Comparison of ENCODE assay signal across 21 cellular contexts in genomic region chr2:237546040-237546875, GRCh38. TPM values are rescaled to one million over a fixed set of nuclear protein-coding genes. Genes with fewer than 3 reads are reported as not detected.
"Had no signal": no experiment of that assay in that cellular context is flagged by ENCODE, and none has a peak within 500 bp of the region (broad histone marks: within the 10 kb centered on the region; RNA-seq: fewer than 3 reads in every experiment).

No MANE protein-coding gene starts in this region.

- H3K27me3 Mint-ChIP-seq: stimulated activated naive CD8-positive, alpha-beta T cell treated with anti-CD3 and anti-CD28 coated beads, Interleukin-15, Interleukin-2, amounts not matched to agents 100 ng/mL and 50 ng/mL, for 24 hours had no signal

- H3K4me1 Mint-ChIP-seq: activated naive CD8-positive, alpha-beta T cell treated with anti-CD3 and anti-CD28 coated beads, Interleukin-2, amount 50 U/mL, for 24 hours had no signal

- ATAC-seq: activated naive CD8-positive, alpha-beta T cell treated with anti-CD3 and anti-CD28 coated beads, Interleukin-2, amount 50 U/mL, for 24 hours; left ventricle myocardium superior; pancreas had no signal

- DNase-seq: activated CD4-positive, alpha-beta T cell treated with anti-CD3 and anti-CD28 coated beads for 1 hour; activated CD4-positive, alpha-beta T cell treated with anti-CD3 and anti-CD28 coated beads, Interleukin-2, amount 50 U/mL, for 4 hours; activated naive CD4-positive, alpha-beta T cell treated with anti-CD3 and anti-CD28 coated beads for 36 hours; activated naive CD8-positive, alpha-beta T cell treated with anti-CD3 and anti-CD28 coated beads, Interleukin-2, amount 50 U/mL, for 24 hours; activated T-cell treated with anti-CD3 and anti-CD28 coated beads for 4 hours; left ventricle myocardium superior; midbrain had no signal

- H3K36me3 ChIP-seq: ascending aorta, pancreas, suprapubic skin had no signal

- H3K4me3 ChIP-seq: ascending aorta, pancreas, suprapubic skin had no signal

- H3K9me3 Mint-ChIP-seq: activated naive CD4-positive, alpha-beta T cell treated with anti-CD3 and anti-CD28 coated beads for 36 hours; activated naive CD8-positive, alpha-beta T cell treated with anti-CD3 and anti-CD28 coated beads, Interleukin-2, amount 50 U/mL, for 24 hours; activated T-helper 2 cell treated with anti-CD3 and anti-CD28 coated beads, Interferon-gamma antibody, Interleukin-2, Interleukin-4, amounts not matched to agents 10 μg/mL and 5 μg/mL and 100 μg/mL, durations not matched to agents 14 hours and 24 hours and 36 hours; stimulated activated naive CD8-positive, alpha-beta T cell treated with anti-CD3 and anti-CD28 coated beads, Interleukin-15, Interleukin-2, amounts not matched to agents 100 ng/mL and 50 ng/mL, for 24 hours had no signal

- H3K27ac ChIP-seq: ascending aorta, pancreas, suprapubic skin had no signal

- H3K27ac Mint-ChIP-seq: activated naive CD4-positive, alpha-beta T cell treated with anti-CD3 and anti-CD28 coated beads for 36 hours; activated naive CD8-positive, alpha-beta T cell treated with anti-CD3 and anti-CD28 coated beads, Interleukin-2, amount 50 U/mL, for 24 hours; activated T-helper 2 cell treated with anti-CD3 and anti-CD28 coated beads, Interferon-gamma antibody, Interleukin-2, Interleukin-4, amounts not matched to agents 10 μg/mL and 5 μg/mL and 100 μg/mL, durations not matched to agents 14 hours and 24 hours and 36 hours; stimulated activated naive CD8-positive, alpha-beta T cell treated with anti-CD3 and anti-CD28 coated beads, Interleukin-15, Interleukin-2, amounts not matched to agents 100 ng/mL and 50 ng/mL, for 24 hours had no signal

- H3K9me3 ChIP-seq: ascending aorta, pancreas, suprapubic skin had no signal

- FAIRE-seq: endometrium, keratinocyte, pancreas had no signal

- H3K4me3 Mint-ChIP-seq: activated naive CD4-positive, alpha-beta T cell treated with anti-CD3 and anti-CD28 coated beads for 36 hours; activated naive CD8-positive, alpha-beta T cell treated with anti-CD3 and anti-CD28 coated beads, Interleukin-2, amount 50 U/mL, for 24 hours; neural crest cell; stimulated activated naive CD8-positive, alpha-beta T cell treated with anti-CD3 and anti-CD28 coated beads, Interleukin-15, Interleukin-2, amounts not matched to agents 100 ng/mL and 50 ng/mL, for 24 hours had no signal

- H3K4me1 ChIP-seq: ascending aorta, pancreas had no signal

- H3K27me3 ChIP-seq: ascending aorta, pancreas, suprapubic skin had no signal

RNA-seq across cellular contexts. Expression of gene PRLH, which starts 20.1 kb away (rescaled TPM):
- total RNA-seq: activated naive CD4-positive, alpha-beta T cell treated with anti-CD3 and anti-CD28 coated beads for 36 hours; activated T-helper 2 cell treated with anti-CD3 and anti-CD28 coated beads, Interferon-gamma antibody, Interleukin-2, Interleukin-4, amounts not matched to agents 10 μg/mL and 5 μg/mL and 100 μg/mL, durations not matched to agents 14 hours and 24 hours and 36 hours; ascending aorta; left ventricle myocardium superior; myocyte; neural crest cell; pancreas; renal cortical epithelial cell; skeletal muscle tissue; suprapubic skin; T-helper 1 cell treated with Interleukin-12 subunit alpha and Interleukin-12 subunit beta and Interleukin-4 antibody, amounts not matched to agents 30 ng/mL and 1 ng/mL, for 36 hours; ureter had no signal
- polyA plus RNA-seq: esophagus, keratinocyte, pancreas had no signal

RNA-seq across cellular contexts. Expression of gene RAB17, which starts 44.3 kb away (rescaled TPM):
- total RNA-seq: activated naive CD4-positive, alpha-beta T cell treated with anti-CD3 and anti-CD28 coated beads for 36 hours; neural crest cell; T-helper 1 cell treated with Interleukin-12 subunit alpha and Interleukin-12 subunit beta and Interleukin-4 antibody, amounts not matched to agents 30 ng/mL and 1 ng/mL, for 36 hours had no signal

RNA-seq across cellular contexts. Expression of gene MLPH, which starts 59.2 kb away (rescaled TPM):
- total RNA-seq: activated naive CD4-positive, alpha-beta T cell treated with anti-CD3 and anti-CD28 coated beads for 36 hours; activated T-helper 2 cell treated with anti-CD3 and anti-CD28 coated beads, Interferon-gamma antibody, Interleukin-2, Interleukin-4, amounts not matched to agents 10 μg/mL and 5 μg/mL and 100 μg/mL, durations not matched to agents 14 hours and 24 hours and 36 hours; neural crest cell; skeletal muscle tissue; T-helper 1 cell treated with Interleukin-12 subunit alpha and Interleukin-12 subunit beta and Interleukin-4 antibody, amounts not matched to agents 30 ng/mL and 1 ng/mL, for 36 hours had no signal
